ENCODE assay signal across 1 cellular context in the genomic region with DNA sequence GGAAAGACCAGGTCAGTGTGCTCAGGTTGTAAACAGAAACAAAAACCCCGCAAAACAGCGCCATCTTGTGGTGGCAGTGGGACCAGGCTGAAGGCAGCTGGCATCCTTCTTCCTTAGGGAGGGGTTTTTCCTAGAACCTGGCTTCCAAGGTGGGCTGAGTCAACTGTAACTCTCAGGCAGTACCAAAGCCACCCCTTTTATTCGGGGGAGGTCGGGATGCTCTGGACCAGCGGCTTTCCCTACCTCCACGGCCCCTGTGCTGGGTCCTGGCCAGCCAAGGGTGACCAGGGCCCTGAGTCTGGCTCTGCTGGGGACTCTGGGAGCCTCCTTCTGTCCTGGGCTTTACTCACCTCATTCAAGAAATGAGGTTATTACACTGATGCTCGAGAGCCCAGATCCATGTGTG.
TF ChIP-seq lines count a peak whose summit lies in the region.

No MANE protein-coding gene starts in this region.

TF ChIP-seq in K562, 482 proteins besides CTCF, POLR2A, EP300 and RAD21 (continued from another document):
- TF ChIP-seq, protein P1, sequence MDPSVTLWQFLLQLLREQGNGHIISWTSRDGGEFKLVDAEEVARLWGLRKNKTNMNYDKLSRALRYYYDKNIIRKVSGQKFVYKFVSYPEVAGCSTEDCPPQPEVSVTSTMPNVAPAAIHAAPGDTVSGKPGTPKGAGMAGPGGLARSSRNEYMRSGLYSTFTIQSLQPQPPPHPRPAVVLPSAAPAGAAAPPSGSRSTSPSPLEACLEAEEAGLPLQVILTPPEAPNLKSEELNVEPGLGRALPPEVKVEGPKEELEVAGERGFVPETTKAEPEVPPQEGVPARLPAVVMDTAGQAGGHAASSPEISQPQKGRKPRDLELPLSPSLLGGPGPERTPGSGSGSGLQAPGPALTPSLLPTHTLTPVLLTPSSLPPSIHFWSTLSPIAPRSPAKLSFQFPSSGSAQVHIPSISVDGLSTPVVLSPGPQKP (CRISPR knock-in tag; IDR thresholded peaks at IDR 0.05): no peak
- TF ChIP-seq, protein P2, sequence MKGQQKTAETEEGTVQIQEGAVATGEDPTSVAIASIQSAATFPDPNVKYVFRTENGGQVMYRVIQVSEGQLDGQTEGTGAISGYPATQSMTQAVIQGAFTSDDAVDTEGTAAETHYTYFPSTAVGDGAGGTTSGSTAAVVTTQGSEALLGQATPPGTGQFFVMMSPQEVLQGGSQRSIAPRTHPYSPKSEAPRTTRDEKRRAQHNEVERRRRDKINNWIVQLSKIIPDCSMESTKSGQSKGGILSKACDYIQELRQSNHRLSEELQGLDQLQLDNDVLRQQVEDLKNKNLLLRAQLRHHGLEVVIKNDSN (CRISPR knock-in tag; IDR thresholded peaks at IDR 0.05): no peak
- TF ChIP-seq SETDB1 (IDR thresholded peaks at IDR 0.05; ENCODE audit: low read length): no peak
- peak; percentile 87 for TF ChIP-seq SMC3 (conservative IDR thresholded peaks at IDR 0.05; ENCODE audit: insufficient read depth, low read depth, low read length)
- no peak for TF ChIP-seq HMG20A (CRISPR knock-in tag; conservative IDR thresholded peaks at IDR 0.05)
- TF ChIP-seq JUN (IDR thresholded peaks at IDR 0.05; ENCODE audit: borderline replicate concordance, low read depth, low read length): no peak
- 0 out of 2 replicates have a peak, but pooled peaks have one; percentile 13 for TF ChIP-seq JUN (CRISPR knock-in tag; IDR thresholded peaks at IDR 0.05; ENCODE audit: borderline replicate concordance)
- TF ChIP-seq, protein P3, sequence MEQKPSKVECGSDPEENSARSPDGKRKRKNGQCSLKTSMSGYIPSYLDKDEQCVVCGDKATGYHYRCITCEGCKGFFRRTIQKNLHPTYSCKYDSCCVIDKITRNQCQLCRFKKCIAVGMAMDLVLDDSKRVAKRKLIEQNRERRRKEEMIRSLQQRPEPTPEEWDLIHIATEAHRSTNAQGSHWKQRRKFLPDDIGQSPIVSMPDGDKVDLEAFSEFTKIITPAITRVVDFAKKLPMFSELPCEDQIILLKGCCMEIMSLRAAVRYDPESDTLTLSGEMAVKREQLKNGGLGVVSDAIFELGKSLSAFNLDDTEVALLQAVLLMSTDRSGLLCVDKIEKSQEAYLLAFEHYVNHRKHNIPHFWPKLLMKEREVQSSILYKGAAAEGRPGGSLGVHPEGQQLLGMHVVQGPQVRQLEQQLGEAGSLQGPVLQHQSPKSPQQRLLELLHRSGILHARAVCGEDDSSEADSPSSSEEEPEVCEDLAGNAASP (IDR thresholded peaks at IDR 0.05): no peak
- TF ChIP-seq PRMT5 (CRISPR knock-in tag; IDR thresholded peaks at IDR 0.05): no peak
- TF ChIP-seq, protein P4, sequence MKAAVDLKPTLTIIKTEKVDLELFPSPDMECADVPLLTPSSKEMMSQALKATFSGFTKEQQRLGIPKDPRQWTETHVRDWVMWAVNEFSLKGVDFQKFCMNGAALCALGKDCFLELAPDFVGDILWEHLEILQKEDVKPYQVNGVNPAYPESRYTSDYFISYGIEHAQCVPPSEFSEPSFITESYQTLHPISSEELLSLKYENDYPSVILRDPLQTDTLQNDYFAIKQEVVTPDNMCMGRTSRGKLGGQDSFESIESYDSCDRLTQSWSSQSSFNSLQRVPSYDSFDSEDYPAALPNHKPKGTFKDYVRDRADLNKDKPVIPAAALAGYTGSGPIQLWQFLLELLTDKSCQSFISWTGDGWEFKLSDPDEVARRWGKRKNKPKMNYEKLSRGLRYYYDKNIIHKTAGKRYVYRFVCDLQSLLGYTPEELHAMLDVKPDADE (conservative IDR thresholded peaks at IDR 0.05; ENCODE audit: control insufficient read depth, low read depth, low read length): no peak
- TF ChIP-seq POLR2G (IDR thresholded peaks at IDR 0.05; ENCODE audit: low read depth, low read length): no peak
- no peak for TF ChIP-seq CBX5 (IDR thresholded peaks at IDR 0.05; ENCODE audit: borderline replicate concordance, low read depth)
- TF ChIP-seq RB1 (IDR thresholded peaks at IDR 0.05; ENCODE audit: low read depth): 0 out of 2 replicates have a peak, but pooled peaks have one; percentile 39
- TF ChIP-seq XRCC5 (IDR thresholded peaks at IDR 0.05; ENCODE audit: low read depth, low read length): peak; percentile 60; the same call in 1 of the 2 replicates
- TF ChIP-seq, protein P5, sequence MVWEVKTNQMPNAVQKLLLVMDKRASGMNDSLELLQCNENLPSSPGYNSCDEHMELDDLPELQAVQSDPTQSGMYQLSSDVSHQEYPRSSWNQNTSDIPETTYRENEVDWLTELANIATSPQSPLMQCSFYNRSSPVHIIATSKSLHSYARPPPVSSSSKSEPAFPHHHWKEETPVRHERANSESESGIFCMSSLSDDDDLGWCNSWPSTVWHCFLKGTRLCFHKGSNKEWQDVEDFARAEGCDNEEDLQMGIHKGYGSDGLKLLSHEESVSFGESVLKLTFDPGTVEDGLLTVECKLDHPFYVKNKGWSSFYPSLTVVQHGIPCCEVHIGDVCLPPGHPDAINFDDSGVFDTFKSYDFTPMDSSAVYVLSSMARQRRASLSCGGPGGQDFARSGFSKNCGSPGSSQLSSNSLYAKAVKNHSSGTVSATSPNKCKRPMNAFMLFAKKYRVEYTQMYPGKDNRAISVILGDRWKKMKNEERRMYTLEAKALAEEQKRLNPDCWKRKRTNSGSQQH (CRISPR knock-in tag; IDR thresholded peaks at IDR 0.05): no peak
- no peak for TF ChIP-seq TCFL5 (CRISPR knock-in tag; conservative IDR thresholded peaks at IDR 0.05)
